8 cellular contexts compared by ENCODE assay signal in the genomic region with DNA sequence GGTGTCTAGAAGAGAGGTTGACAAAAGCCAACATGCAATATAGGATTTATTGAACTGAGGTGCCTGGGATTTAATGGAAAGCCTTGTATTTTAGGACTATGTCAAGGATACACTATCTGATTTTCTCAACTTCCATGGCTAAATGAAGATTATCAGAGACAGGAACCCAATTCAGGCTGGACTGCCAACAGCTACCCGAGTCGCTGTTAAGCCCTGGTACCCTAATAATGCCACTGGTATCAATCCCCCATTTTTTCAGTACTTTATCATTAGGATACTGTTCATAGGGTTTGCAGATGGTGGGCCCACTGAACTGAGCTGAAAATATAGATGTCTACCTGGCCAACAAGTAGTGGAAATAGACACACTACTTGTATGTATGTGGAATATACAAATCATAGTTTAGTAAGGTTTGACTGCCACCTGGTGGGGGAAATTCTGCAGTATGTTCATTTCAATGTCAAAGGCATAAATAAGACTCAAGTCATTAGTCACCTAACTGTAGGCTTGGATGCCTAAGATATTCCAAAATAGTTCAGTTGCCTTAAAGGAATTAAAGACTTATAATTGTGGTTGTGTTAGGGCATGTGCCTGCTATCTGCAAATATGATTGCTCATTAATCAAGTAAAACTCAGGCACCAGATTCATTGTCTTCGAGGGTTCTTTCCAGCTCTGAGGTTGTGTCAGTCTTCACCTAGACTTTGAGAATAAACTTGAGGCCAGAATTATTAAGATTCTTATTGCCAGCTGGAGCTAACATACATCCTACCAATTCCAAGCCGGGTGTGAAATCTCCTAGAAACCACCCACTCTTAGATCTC.
A peak's percentile ranks its signal among the peaks of the same experiment; 100 is the strongest.
DNase-seq lines count a peak whose midpoint lies in the region; ATAC-seq and TF ChIP-seq lines count a peak whose summit lies in the region.

No MANE protein-coding gene starts in this region.

- no peak overlapping the region for H3K27ac ChIP-seq in RWPE2 (ENCODE audit: poor library complexity, severe bottlenecking)

- H3K36me3 ChIP-seq in RWPE2 (ENCODE audit: low read depth), result no peaks in the 10 kb centered on the region

- in situ Hi-C loops in astrocyte of the cerebellum (cut with HindIII; ENCODE audit: low sequenced_read_pairs), result no loop called here

- no peaks in the 10 kb centered on the region for H3K9me3 ChIP-seq in RWPE2 (ENCODE audit: severe bottlenecking)

- ATAC-seq in GM19395 (IDR thresholded peaks at IDR 0.05; ENCODE audit: unreplicated experiment), result peak; percentile 71
- ATAC-seq in RWPE2 (ENCODE audit: low read depth), result peak; percentile 89
- ATAC-seq in GM18520 (IDR thresholded peaks at IDR 0.05; ENCODE audit: unreplicated experiment), result no peak

- no peaks in the 10 kb centered on the region for H3K4me1 ChIP-seq in RWPE2 (ENCODE audit: insufficient read depth, poor library complexity, severe bottlenecking)

- H3K4me3 ChIP-seq in RWPE2 (ENCODE audit: severe bottlenecking) (no peak overlapping the region), astrocyte of the cerebellum (ENCODE audit: low read depth, low read length) (no peak overlapping the region)

- DNase-seq in DMS53 (lab: John Stamatoyannopoulos, UW) (peak; percentile 86), HK-2 (ENCODE audit: unreplicated experiment) (peak; percentile 56), RWPE2 (ENCODE audit: low spot score) (no peak), astrocyte of the cerebellum (ENCODE audit: low read depth) (peak; percentile 51), iPS-NIHi7 (ENCODE audit: extremely low spot score) (peak; percentile 41)
- peak; percentile 8 to 40 for DNase-seq in stimulated activated CD4-positive, alpha-beta T cell treated with anti-CD3 and anti-CD28 coated beads, Interleukin-15, amount 100 ng/mL, for 48 hours (ENCODE audit: low read depth in 2 of 2)

- TF ChIP-seq CTCF in RWPE2 (IDR thresholded peaks at IDR 0.05; ENCODE audit: poor library complexity, severe bottlenecking) (peak; percentile 76), astrocyte of the cerebellum (IDR thresholded peaks at IDR 0.05; ENCODE audit: low read depth, low read length, missing control alignments) (peak; percentile 58)

- H3K27me3 ChIP-seq in RWPE2 (ENCODE audit: insufficient read depth, poor library complexity, severe bottlenecking), result no peaks in the 10 kb centered on the region
